Comparison of ENCODE assay signal across 8 cellular contexts in the genomic region with DNA sequence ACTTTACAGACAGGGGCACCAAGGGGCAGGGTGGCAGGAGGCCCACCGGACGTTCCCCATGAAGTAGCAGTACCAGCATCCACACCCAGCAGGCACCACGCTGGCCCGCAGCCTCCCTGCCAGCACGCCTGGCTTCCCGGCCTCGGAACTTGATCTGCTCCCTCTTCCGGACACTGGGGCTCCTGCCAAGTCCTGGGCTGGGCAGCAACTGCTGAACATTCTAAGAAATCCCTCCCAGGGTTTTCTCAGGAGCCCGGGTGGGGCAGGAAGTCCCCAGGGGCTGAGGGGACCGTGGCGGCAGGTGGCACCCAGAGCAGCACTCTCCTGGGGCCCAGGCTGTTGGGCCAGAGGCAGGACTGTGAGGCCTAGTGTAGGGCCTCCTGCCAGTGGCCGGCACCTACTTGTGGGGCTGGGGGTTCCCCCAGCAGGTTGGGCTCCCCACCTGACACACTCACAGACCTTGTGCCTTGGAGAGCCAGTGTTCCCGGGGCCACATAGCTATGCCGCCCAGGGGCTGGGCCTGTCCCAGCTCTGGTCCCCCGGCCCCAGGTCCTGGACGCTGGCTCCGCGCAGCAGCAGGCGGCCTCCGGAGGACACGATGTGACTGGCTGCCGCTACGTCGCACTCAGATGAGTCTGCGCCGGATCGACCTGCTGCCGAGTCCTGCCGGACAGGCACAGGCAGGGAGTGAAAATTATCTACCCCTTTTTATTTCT.
A peak's percentile ranks its signal among the peaks of the same experiment; 100 is the strongest.
DNase-seq lines count a peak whose midpoint lies in the region; ATAC-seq and TF ChIP-seq lines count a peak whose summit lies in the region.

No MANE protein-coding gene starts in this region.

- H3K27me3 ChIP-seq in lower lobe of right lung (ENCODE audit: low read depth) = peaks cover 46% of the 10 kb centered on the region

- ATAC-seq in Right ventricle myocardium superior (ENCODE audit: poor library complexity) = peak; percentile 73
- ATAC-seq in lower lobe of right lung = peak; percentile 77 to 83

- TF ChIP-seq CTCF in lower lobe of right lung (IDR thresholded peaks at IDR 0.05) = no peak

- H3K4me1 ChIP-seq in lower lobe of right lung = peaks cover 15% of the 10 kb centered on the region

- intact Hi-C loops in Right ventricle myocardium superior (cut with DNase I) (no loop called here), cardiac septum (cut with DNase I) (no loop called here), lower lobe of right lung (cut with DNase I) (no loop called here)

- DNase-seq in Right ventricle myocardium superior (peak; percentile 81), cardiac septum (ENCODE audit: low spot score) (no peak), caudate nucleus (lab: John Stamatoyannopoulos, UW) (peak in 49 of 61 donors; percentile 14 to 69 (median 36)), lower lobe of right lung (peak; percentile 88), activated gamma-delta T cell (lab: John Stamatoyannopoulos, UW) (no peak), GOT3 (lab: John Stamatoyannopoulos, UW) (no peak)
- no peak for DNase-seq in activated CD4-positive, alpha-beta T cell treated with anti-CD3 and anti-CD28 coated beads, Interleukin-2, amount 50 U/mL, for 4 hours
- no peak for DNase-seq in activated naive CD4-positive, alpha-beta T cell treated with Interleukin-2 at 50 U/mL for 16 hours

- H3K27ac ChIP-seq in caudate nucleus (ENCODE audit: low read depth, low read length) (peak overlapping the region; percentile 44), lower lobe of right lung (peak overlapping the region; percentile 34)

- H3K9me3 ChIP-seq in lower lobe of right lung = no peaks in the 10 kb centered on the region

- no peak overlapping the region for H3K4me3 ChIP-seq in lower lobe of right lung

- no peaks in the 10 kb centered on the region for H3K36me3 ChIP-seq in lower lobe of right lung

Comparison
In these comparisons a context has a peak if more than half of its experiments do, and no peak if none do; other contexts are left out.
1. DNase-seq: peak in Right ventricle myocardium superior (single experiment), caudate nucleus (49 of 61) and lower lobe of right lung (single experiment); none in cardiac septum (single experiment), activated gamma-delta T cell (single experiment), activated CD4-positive, alpha-beta T cell treated with anti-CD3 and anti-CD28 coated beads, Interleukin-2, amount 50 U/mL, for 4 hours (0 of 2), activated naive CD4-positive, alpha-beta T cell treated with Interleukin-2 at 50 U/mL for 16 hours (single experiment) and GOT3 (single experiment).